11 cellular contexts compared by ENCODE assay signal in the genomic region with DNA sequence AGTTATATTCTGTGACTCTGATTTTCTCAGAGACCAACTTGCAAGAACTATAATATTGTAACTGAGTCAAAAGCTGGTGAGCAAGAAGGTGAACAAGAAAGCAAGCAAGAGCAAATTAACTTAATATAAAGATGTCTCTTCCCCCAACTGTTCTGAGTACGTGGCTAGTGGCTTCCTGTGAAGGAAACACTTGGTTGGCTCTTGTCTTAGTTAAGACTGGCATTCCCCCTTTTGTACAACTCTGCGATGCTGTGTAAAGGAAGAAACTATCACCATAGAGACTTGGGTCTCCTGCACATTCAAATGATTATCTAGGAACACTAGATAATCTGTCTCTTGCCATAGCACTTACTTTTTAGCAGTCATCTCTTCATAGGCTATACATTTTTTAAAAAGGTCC. TPM values are rescaled to one million over a fixed set of nuclear protein-coding genes. Genes with fewer than 3 reads are reported as not detected.
DNase-seq lines count a peak whose midpoint lies in the region; ATAC-seq, FAIRE-seq and TF ChIP-seq lines count a peak whose summit lies in the region.
"Had no signal": no experiment of that assay in that cellular context is flagged by ENCODE, and none has a peak within 500 bp of the region (broad histone marks: within the 10 kb centered on the region; RNA-seq: fewer than 3 reads in every experiment).

No MANE protein-coding gene starts in this region.

- no peak overlapping the region for H2BK12ac ChIP-seq in neuronal stem cell (ENCODE audit: low read length)

- H4K8ac ChIP-seq in neuronal stem cell (ENCODE audit: low read depth, low read length), result no peak overlapping the region

- H3K4me3 Mint-ChIP-seq in stimulated activated naive CD8-positive, alpha-beta T cell treated with anti-CD3 and anti-CD28 coated beads, Interleukin-15, amount 100 ng/mL, for 72 hours, result peak overlapping the region; percentile 36 to 75

- H3K4ac ChIP-seq in neuronal stem cell (ENCODE audit: low read length), result no peak overlapping the region

- ATAC-seq in K562 (no peak), HG03342 (IDR thresholded peaks at IDR 0.05; ENCODE audit: unreplicated experiment) (no peak), HG02870 (IDR thresholded peaks at IDR 0.05; ENCODE audit: unreplicated experiment) (no peak)
- ATAC-seq in stimulated activated naive CD8-positive, alpha-beta T cell treated with anti-CD3 and anti-CD28 coated beads, Interleukin-15, amount 100 ng/mL, for 72 hours, result peak; percentile 75

- H3K79me1 ChIP-seq in neuronal stem cell (ENCODE audit: low read depth, low read length), result no peaks in the 10 kb centered on the region

- H3K27me3 ChIP-seq in K562 (ENCODE audit: control insufficient read depth in 2 of 2, insufficient read depth in 2 of 2, low read length in 2 of 2), result no peaks in the 10 kb centered on the region
- no peaks in the 10 kb centered on the region for H3K27me3 ChIP-seq in neuronal stem cell (ENCODE audit: control insufficient read depth in 3 of 3, insufficient read depth in 3 of 3, low read depth in 1 of 3, low read length in 3 of 3)

- H3K27ac ChIP-seq in K562 (ENCODE audit: extremely low read depth, low read depth, low read length), result no peak overlapping the region
- H3K27ac ChIP-seq in neuronal stem cell (replicated peaks; ENCODE audit: low read length), result no peak overlapping the region

- H3K4me1 ChIP-seq in K562 (replicated peaks in 1 of 2; ENCODE audit: control insufficient read depth in 2 of 2, insufficient read depth in 2 of 2, low read length in 2 of 2) (peaks cover 9 to 33% of the 10 kb centered on the region in 2 experiments), neuronal stem cell (ENCODE audit: control insufficient read depth in 2 of 2, insufficient read depth in 1 of 2, low read depth in 1 of 2, low read length in 2 of 2) (peaks cover 1 to 10% of the 10 kb centered on the region in 2 donors)

- no peak for TF ChIP-seq EP300 in K562 (IDR thresholded peaks at IDR 0.05; ENCODE audit: low read length)

- no peaks in the 10 kb centered on the region for H3K9me3 Mint-ChIP-seq in stimulated activated naive CD8-positive, alpha-beta T cell treated with anti-CD3 and anti-CD28 coated beads, Interleukin-15, amount 100 ng/mL, for 72 hours

- peak; percentile 29 for DNase-seq in activated naive CD4-positive, alpha-beta T cell treated with Interleukin-2 at 50 U/mL for 16 hours
- no peak for DNase-seq in activated naive CD4-positive, alpha-beta T cell treated with anti-CD3 and anti-CD28 coated beads, Interleukin-2, amount 50 U/mL, for 16 hours
- DNase-seq in Kasumi-1 (lab: John Stamatoyannopoulos, UW) (peak; percentile 29 to 36), K562 (ENCODE audit: extremely low read depth in 1 of 4, low spot score in 3 of 4) (no peak), neuronal stem cell (ENCODE audit: low spot score) (no peak)
- peak in 1 of 2 donors; percentile 30 for DNase-seq in stimulated activated naive CD8-positive, alpha-beta T cell treated with anti-CD3 and anti-CD28 coated beads, Interleukin-15, amount 100 ng/mL, for 72 hours
- DNase-seq: anterior cingulate cortex, NCI-H2029 had no signal

- CTCF ChIA-PET in K562 (lab: Yijun Ruan, JAX; ENCODE audit: low intra/inter-chr PET ratio), result no interaction called here

- H3K14ac ChIP-seq in neuronal stem cell (ENCODE audit: low read length), result no peak overlapping the region

- no peak for TF ChIP-seq CTCF in K562 (IDR thresholded peaks at IDR 0.05 in 2 of 3, conservative IDR thresholded peaks at IDR 0.05 in 1 of 3; ENCODE audit: insufficient read depth in 2 of 3, low read depth in 1 of 3, low read length in 3 of 3)

- 48% methylated on average over 2 of the region's 2 CpGs for WGBS in K562 (ENCODE audit: insufficient coverage, low coverage, missing lambda C conversion rate)
- no CpG with 5 or more reads among the region's 2 CpGs for WGBS in neuronal stem cell (ENCODE audit: extremely low coverage in 2 of 2, insufficient read length in 2 of 2, insufficient replicate concordance in 1 of 2), 2 donors

- H3K27me3 Mint-ChIP-seq in stimulated activated naive CD8-positive, alpha-beta T cell treated with anti-CD3 and anti-CD28 coated beads, Interleukin-15, amount 100 ng/mL, for 72 hours, result no peaks in the 10 kb centered on the region

- no peaks in the 10 kb centered on the region for H3K9me1 ChIP-seq in K562 (ENCODE audit: control insufficient read depth, insufficient read depth, low read length)

- in situ Hi-C loops in K562 (cut with MboI), result no loop called here

- no peak overlapping the region for H3K9ac ChIP-seq in K562 (ENCODE audit: insufficient read depth in 1 of 2, low read depth in 2 of 2, low read length in 2 of 2)
- H3K9ac ChIP-seq in neuronal stem cell (ENCODE audit: low read depth, low read length, poor library complexity), result no peak overlapping the region

- intact Hi-C loops in K562 (cut with micrococcal nuclease), result no loop called here

- TF ChIP-seq POLR2A in K562 (conservative IDR thresholded peaks at IDR 0.05), result no peak

- peak overlapping the region; percentile 81 to 93 for H3K27ac Mint-ChIP-seq in stimulated activated naive CD8-positive, alpha-beta T cell treated with anti-CD3 and anti-CD28 coated beads, Interleukin-15, amount 100 ng/mL, for 72 hours

- H3K9me3 ChIP-seq in K562 (replicated peaks; ENCODE audit: control insufficient read depth, insufficient read depth, low read depth, low read length), result no peaks in the 10 kb centered on the region
- no peaks in the 10 kb centered on the region for H3K9me3 ChIP-seq in neuronal stem cell (replicated peaks in 1 of 2; ENCODE audit: control insufficient read depth in 2 of 2, insufficient read depth in 1 of 2, low read depth in 1 of 2, low read length in 2 of 2)

- H3K79me2 ChIP-seq in K562 (ENCODE audit: control insufficient read depth, insufficient read depth, low read length), result no peaks in the 10 kb centered on the region

- H3K4me3 ChIP-seq in K562, result no peak overlapping the region
- no peak overlapping the region for H3K4me3 ChIP-seq in neuronal stem cell (ENCODE audit: low read length in 2 of 2)

- peak overlapping the region; percentile 18; the same call in 1 of the 2 replicates for H2AFZ ChIP-seq in K562 (ENCODE audit: low read depth, low read length)
- H2AFZ ChIP-seq in neuronal stem cell (ENCODE audit: low read length), result no peak overlapping the region

- POLR2A ChIA-PET in K562 (lab: Yijun Ruan, JAX), result interaction anchor here (0.8 kb wide), 1 partner anchor 9 kb away, joined by 4 read pairs; no protein-coding TSS in a partner anchor

- peaks cover 97% of the 10 kb centered on the region for H3K4me1 Mint-ChIP-seq in stimulated activated naive CD8-positive, alpha-beta T cell treated with anti-CD3 and anti-CD28 coated beads, Interleukin-15, amount 100 ng/mL, for 72 hours

- H3K36me3 ChIP-seq in K562 (ENCODE audit: control insufficient read depth, insufficient read depth, low read length) (no peaks in the 10 kb centered on the region), neuronal stem cell (replicated peaks in 1 of 2; ENCODE audit: control insufficient read depth in 2 of 2, insufficient read depth in 2 of 2, low read length in 2 of 2) (no peaks in the 10 kb centered on the region)

- no peak overlapping the region for H3K23ac ChIP-seq in neuronal stem cell (ENCODE audit: low read depth, low read length, poor library complexity)

- FAIRE-seq in K562 (lab: Jason Lieb, UNC), result no peak
- FAIRE-seq: TTC549 had no signal

- no peak for TF ChIP-seq RAD21 in K562 (CRISPR knock-in tag; conservative IDR thresholded peaks at IDR 0.05 in 1 of 2, IDR thresholded peaks at IDR 0.05 in 1 of 2)

- no peak overlapping the region for H4K91ac ChIP-seq in neuronal stem cell (ENCODE audit: low read depth, low read length, poor library complexity)

- no peak overlapping the region for H2BK5ac ChIP-seq in neuronal stem cell (ENCODE audit: low read length)

- H2BK120ac ChIP-seq in neuronal stem cell (ENCODE audit: low read depth, low read length), result no peak overlapping the region

- H4K20me1 ChIP-seq in K562 (replicated peaks; ENCODE audit: control insufficient read depth, insufficient read depth, low read length), result no peaks in the 10 kb centered on the region

- BruUV-seq in K562 (replicated peaks; lab: Mats Ljungman, UMichigan), result no TSS peak

- H3K4me2 ChIP-seq in K562 (ENCODE audit: insufficient read depth, low read length) (no peak overlapping the region), neuronal stem cell (ENCODE audit: insufficient read depth, low read length, poor library complexity, severe bottlenecking) (no peak overlapping the region)

- H2AK5ac ChIP-seq in neuronal stem cell (ENCODE audit: low read depth, low read length), result no peak overlapping the region

- no peak overlapping the region for H2BK15ac ChIP-seq in neuronal stem cell (ENCODE audit: low read length)

- no peak overlapping the region for H3K18ac ChIP-seq in neuronal stem cell (ENCODE audit: low read length)

TF ChIP-seq in K562, 482 proteins besides CTCF, POLR2A, EP300 and RAD21:
- TF ChIP-seq ID3 (CRISPR knock-in tag; IDR thresholded peaks at IDR 0.05) (no peak), ID3 (tag; IDR thresholded peaks at IDR 0.05) (no peak), SRSF9 (IDR thresholded peaks at IDR 0.05; ENCODE audit: borderline replicate concordance, low read depth, low read length) (no peak), ZNF347 (CRISPR knock-in tag; IDR thresholded peaks at IDR 0.05; ENCODE audit: low read depth) (no peak)

RNA-seq across cellular contexts. Expression of gene TNFAIP3, which starts 47.3 kb away (rescaled TPM):
- 14.3 and 18.6 TPM in 2 replicates for total RNA-seq in K562 (2011; cell fraction: chromatin; rRNA removed; ENCODE audit: low replicate concordance)
- 8.0 and 9.1 TPM in 2 replicates for total RNA-seq in K562 (2011; cell fraction: nucleolus; rRNA removed)
- 10.2 and 11.3 TPM in 2 replicates for total RNA-seq in K562 (2011; cell fraction: nucleoplasm; rRNA removed)
- 5.9 and 6.2 TPM in 2 replicates for total RNA-seq in K562 (2014; rRNA removed)
- 6.5 and 6.9 TPM in 2 replicates for total RNA-seq in K562 (2014; rRNA removed; fragmentation: Illumina TruSeq; extraction: Trizol)
- total RNA-seq in K562 (2015; rRNA removed; fragmentation: Illumina TruSeq; extraction: Trizol), result 4.6 TPM in 2 replicates
- total RNA-seq in K562 (2021), result 12.5 and 17.0 TPM in 2 replicates
- polyA plus RNA-seq in K562 (2011; rRNA removed), result 6.4 and 11.8 TPM in 2 replicates
- polyA plus RNA-seq in K562 (2011; cell fraction: cytosol; rRNA removed), result 2.5 and 5.0 TPM in 2 replicates
- 21.1 and 33.6 TPM in 2 replicates for polyA plus RNA-seq in K562 (2011; cell fraction: nucleus; rRNA removed)
- 5.7 and 26.6 TPM in 2 replicates for polyA plus RNA-seq in K562 (2012)
- 9.8 and 11.5 TPM in 2 replicates for polyA plus RNA-seq in K562 (2014; fragmentation: Illumina TruSeq; extraction: Trizol)
- polyA plus RNA-seq in K562 (2014; fragmentation: Nextera tagmentation; extraction: Ambion mirVana), result 1 to 10 TPM in 1 of 2 experiments, under 1 TPM in 1; 0.79 to 1.3 TPM
- 9.2 and 9.5 TPM in 2 replicates for polyA plus RNA-seq in K562 (2014; rRNA removed)
- 5.4 and 11.3 TPM in 2 replicates for polyA minus RNA-seq in K562 (2011; rRNA and poly(A)+ RNA removed)
- 2.9 and 4.6 TPM in 2 replicates for polyA minus RNA-seq in K562 (2011; cell fraction: cytosol; rRNA and poly(A)+ RNA removed)
- 6.7 and 20.5 TPM in 2 replicates for polyA minus RNA-seq in K562 (2011; cell fraction: nucleus; rRNA and poly(A)+ RNA removed)
- 4.0 TPM for polyA plus RNA-seq in neuronal stem cell (2013, experiment 1 of 2)
- polyA plus RNA-seq in neuronal stem cell (2013, experiment 2 of 2), result 4.6 TPM

Comparison
In these comparisons a context has a peak if more than half of its experiments do, and no peak if none do; other contexts are left out.
1. DNase-seq: peak in activated naive CD4-positive, alpha-beta T cell treated with Interleukin-2 at 50 U/mL for 16 hours (single experiment) and Kasumi-1 (2 of 2); none in activated naive CD4-positive, alpha-beta T cell treated with anti-CD3 and anti-CD28 coated beads, Interleukin-2, amount 50 U/mL, for 16 hours (single experiment), K562 (0 of 4) and neuronal stem cell (single experiment).